Comparison of ENCODE assay signal across 1 cellular context in the genomic region with DNA sequence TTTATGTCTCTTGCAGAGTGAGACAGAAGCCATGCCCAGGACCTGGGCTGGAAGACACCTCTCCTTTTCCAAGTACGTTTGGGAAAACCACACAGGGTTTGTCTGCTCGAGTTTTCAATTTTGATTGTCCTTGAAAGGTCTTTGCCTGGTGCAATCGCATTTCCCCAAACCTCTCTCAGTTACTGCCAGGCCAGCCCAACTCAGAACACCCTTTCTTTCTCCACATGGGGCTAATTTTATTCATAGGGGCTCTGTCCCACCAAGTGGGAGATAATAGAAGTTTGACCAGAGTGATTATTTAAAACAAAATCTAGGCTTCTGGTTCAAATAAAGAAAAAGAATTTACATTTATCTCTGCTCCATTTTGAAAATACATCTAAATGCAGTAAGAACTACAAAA.
A peak's percentile ranks its signal among the peaks of the same experiment; 100 is the strongest.
TF ChIP-seq lines count a peak whose summit lies in the region.

No MANE protein-coding gene starts in this region.

TF ChIP-seq in GM23338, 12 proteins besides CTCF, POLR2A, EP300 and RAD21 (continued from another document):
- no peak for TF ChIP-seq EZH2 (IDR thresholded peaks at IDR 0.05; ENCODE audit: low read depth, unreplicated experiment)
- TF ChIP-seq, protein P1, sequence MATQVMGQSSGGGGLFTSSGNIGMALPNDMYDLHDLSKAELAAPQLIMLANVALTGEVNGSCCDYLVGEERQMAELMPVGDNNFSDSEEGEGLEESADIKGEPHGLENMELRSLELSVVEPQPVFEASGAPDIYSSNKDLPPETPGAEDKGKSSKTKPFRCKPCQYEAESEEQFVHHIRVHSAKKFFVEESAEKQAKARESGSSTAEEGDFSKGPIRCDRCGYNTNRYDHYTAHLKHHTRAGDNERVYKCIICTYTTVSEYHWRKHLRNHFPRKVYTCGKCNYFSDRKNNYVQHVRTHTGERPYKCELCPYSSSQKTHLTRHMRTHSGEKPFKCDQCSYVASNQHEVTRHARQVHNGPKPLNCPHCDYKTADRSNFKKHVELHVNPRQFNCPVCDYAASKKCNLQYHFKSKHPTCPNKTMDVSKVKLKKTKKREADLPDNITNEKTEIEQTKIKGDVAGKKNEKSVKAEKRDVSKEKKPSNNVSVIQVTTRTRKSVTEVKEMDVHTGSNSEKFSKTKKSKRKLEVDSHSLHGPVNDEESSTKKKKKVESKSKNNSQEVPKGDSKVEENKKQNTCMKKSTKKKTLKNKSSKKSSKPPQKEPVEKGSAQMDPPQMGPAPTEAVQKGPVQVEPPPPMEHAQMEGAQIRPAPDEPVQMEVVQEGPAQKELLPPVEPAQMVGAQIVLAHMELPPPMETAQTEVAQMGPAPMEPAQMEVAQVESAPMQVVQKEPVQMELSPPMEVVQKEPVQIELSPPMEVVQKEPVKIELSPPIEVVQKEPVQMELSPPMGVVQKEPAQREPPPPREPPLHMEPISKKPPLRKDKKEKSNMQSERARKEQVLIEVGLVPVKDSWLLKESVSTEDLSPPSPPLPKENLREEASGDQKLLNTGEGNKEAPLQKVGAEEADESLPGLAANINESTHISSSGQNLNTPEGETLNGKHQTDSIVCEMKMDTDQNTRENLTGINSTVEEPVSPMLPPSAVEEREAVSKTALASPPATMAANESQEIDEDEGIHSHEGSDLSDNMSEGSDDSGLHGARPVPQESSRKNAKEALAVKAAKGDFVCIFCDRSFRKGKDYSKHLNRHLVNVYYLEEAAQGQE (IDR thresholded peaks at IDR 0.05; ENCODE audit: unreplicated experiment): no peak
- no peak for TF ChIP-seq STAT1 (IDR thresholded peaks at IDR 0.05; ENCODE audit: unreplicated experiment)
- TF ChIP-seq, protein P2, sequence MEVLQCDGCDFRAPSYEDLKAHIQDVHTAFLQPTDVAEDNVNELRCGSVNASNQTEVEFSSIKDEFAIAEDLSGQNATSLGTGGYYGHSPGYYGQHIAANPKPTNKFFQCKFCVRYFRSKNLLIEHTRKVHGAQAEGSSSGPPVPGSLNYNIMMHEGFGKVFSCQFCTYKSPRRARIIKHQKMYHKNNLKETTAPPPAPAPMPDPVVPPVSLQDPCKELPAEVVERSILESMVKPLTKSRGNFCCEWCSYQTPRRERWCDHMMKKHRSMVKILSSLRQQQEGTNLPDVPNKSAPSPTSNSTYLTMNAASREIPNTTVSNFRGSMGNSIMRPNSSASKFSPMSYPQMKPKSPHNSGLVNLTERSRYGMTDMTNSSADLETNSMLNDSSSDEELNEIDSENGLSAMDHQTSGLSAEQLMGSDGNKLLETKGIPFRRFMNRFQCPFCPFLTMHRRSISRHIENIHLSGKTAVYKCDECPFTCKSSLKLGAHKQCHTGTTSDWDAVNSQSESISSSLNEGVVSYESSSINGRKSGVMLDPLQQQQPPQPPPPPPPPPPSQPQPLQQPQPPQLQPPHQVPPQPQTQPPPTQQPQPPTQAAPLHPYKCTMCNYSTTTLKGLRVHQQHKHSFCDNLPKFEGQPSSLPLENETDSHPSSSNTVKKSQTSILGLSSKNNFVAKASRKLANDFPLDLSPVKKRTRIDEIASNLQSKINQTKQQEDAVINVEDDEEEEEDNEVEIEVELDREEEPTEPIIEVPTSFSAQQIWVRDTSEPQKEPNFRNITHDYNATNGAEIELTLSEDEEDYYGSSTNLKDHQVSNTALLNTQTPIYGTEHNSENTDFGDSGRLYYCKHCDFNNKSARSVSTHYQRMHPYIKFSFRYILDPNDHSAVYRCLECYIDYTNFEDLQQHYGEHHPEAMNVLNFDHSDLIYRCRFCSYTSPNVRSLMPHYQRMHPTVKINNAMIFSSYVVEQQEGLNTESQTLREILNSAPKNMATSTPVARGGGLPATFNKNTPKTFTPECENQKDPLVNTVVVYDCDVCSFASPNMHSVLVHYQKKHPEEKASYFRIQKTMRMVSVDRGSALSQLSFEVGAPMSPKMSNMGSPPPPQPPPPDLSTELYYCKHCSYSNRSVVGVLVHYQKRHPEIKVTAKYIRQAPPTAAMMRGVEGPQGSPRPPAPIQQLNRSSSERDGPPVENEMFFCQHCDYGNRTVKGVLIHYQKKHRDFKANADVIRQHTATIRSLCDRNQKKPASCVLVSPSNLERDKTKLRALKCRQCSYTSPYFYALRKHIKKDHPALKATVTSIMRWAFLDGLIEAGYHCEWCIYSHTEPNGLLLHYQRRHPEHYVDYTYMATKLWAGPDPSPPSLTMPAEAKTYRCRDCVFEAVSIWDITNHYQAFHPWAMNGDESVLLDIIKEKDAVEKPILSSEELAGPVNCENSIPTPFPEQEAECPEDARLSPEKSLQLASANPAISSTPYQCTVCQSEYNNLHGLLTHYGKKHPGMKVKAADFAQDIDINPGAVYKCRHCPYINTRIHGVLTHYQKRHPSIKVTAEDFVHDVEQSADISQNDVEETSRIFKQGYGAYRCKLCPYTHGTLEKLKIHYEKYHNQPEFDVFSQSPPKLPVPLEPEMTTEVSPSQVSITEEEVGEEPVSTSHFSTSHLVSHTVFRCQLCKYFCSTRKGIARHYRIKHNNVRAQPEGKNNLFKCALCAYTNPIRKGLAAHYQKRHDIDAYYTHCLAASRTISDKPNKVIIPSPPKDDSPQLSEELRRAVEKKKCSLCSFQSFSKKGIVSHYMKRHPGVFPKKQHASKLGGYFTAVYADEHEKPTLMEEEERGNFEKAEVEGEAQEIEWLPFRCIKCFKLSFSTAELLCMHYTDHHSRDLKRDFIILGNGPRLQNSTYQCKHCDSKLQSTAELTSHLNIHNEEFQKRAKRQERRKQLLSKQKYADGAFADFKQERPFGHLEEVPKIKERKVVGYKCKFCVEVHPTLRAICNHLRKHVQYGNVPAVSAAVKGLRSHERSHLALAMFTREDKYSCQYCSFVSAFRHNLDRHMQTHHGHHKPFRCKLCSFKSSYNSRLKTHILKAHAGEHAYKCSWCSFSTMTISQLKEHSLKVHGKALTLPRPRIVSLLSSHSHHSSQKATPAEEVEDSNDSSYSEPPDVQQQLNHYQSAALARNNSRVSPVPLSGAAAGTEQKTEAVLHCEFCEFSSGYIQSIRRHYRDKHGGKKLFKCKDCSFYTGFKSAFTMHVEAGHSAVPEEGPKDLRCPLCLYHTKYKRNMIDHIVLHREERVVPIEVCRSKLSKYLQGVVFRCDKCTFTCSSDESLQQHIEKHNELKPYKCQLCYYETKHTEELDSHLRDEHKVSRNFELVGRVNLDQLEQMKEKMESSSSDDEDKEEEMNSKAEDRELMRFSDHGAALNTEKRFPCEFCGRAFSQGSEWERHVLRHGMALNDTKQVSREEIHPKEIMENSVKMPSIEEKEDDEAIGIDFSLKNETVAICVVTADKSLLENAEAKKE (CRISPR knock-in tag; IDR thresholded peaks at IDR 0.05): peak; percentile 70; the same call in 1 of the 2 replicates
- TF ChIP-seq ZNF331 (CRISPR knock-in tag; IDR thresholded peaks at IDR 0.05; ENCODE audit: low read depth): no peak
- peak; percentile 83 for TF ChIP-seq NANOG (IDR thresholded peaks at IDR 0.05; ENCODE audit: borderline replicate concordance)
TF ChIP-seq in GM23338: peak in this region for 2.
